8 cellular contexts compared by ENCODE assay signal in the genomic region with DNA sequence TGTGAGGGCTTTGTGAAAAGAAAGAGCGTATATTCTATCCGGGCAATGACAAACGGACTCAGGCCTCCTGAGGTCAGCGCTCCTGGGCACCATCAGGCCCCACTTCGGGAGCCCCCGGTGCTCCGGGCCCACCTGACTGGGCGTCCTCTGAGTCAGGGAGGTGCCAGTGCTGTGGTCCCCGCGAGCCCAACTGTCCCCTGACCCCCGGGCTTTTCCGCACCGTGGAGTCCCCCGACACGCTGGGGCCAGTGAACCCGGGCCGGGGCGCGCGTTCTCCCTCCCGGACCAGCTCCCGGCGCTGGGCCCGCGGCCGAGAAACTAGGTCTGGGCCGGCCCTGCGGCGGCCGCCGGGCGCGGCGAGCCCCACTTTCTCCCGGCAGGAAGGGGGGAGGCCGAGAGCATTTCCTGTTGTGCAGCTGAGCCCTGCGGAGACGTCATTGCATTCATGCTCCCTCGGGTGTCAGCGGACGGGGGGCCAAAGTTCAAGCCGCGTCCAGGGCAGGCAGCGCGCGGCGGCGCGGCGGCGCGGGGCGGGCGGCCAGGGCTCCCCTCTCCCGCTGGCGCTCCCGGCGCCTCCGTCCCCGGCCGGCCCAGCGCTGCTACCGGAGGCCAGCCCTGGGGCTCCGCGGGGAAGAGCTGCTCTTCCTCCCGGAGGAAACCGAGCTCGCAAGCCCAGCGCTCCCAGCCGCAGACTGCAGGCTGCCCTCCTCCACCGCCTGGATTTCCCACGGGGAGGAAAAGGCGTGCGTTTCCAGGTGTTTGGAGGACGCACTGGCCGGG. TPM values are rescaled to one million over a fixed set of nuclear protein-coding genes. Genes with fewer than 3 reads are reported as not detected.
DNase-seq lines count a peak whose midpoint lies in the region; ATAC-seq and TF ChIP-seq lines count a peak whose summit lies in the region.

No MANE protein-coding gene starts in this region.

- peaks cover 0 to 35% of the 10 kb centered on the region in 2 donors for H3K4me1 ChIP-seq in left lung

- no peaks in the 10 kb centered on the region for H3K9me3 ChIP-seq in left lung

- H3K4me3 ChIP-seq in GM12875 (ENCODE audit: low read depth, low read length), result peak overlapping the region; percentile 68
- peak overlapping the region; percentile 44 to 50 for H3K4me3 ChIP-seq in left lung

- CTCF ChIA-PET in activated CD4-positive, alpha-beta T cell treated with anti-CD3 and anti-CD28 coated beads, Interleukin-2, amount 10 ng/mL, durations not matched to agents 7 days and 5 days (lab: Charles Lee), result interaction anchor here (0.6 to 2.4 kb wide), 5 partner anchors 9 to 90 kb away, joined by 3 to 14 read pairs (median 3); no protein-coding TSS in a partner anchor

- ATAC-seq in left lung, result peak; percentile 93

- H3K36me3 Mint-ChIP-seq in activated CD4-positive, alpha-beta T cell treated with anti-CD3 and anti-CD28 coated beads, Interleukin-2, amount 10 ng/mL, durations not matched to agents 7 days and 5 days (ENCODE audit: low read depth), result peaks cover 29% of the 10 kb centered on the region

- peaks cover 47% of the 10 kb centered on the region for H3K4me1 Mint-ChIP-seq in activated CD4-positive, alpha-beta T cell treated with anti-CD3 and anti-CD28 coated beads, Interleukin-2, amount 10 ng/mL, durations not matched to agents 7 days and 5 days

- no peak for TF ChIP-seq CTCF in GM12875 (IDR thresholded peaks at IDR 0.05; ENCODE audit: borderline replicate concordance, insufficient read depth, low read depth, low read length)
- TF ChIP-seq CTCF in left lung (IDR thresholded peaks at IDR 0.05), result no peak

- H3K27ac Mint-ChIP-seq in activated CD4-positive, alpha-beta T cell treated with anti-CD3 and anti-CD28 coated beads, Interleukin-2, amount 10 ng/mL, durations not matched to agents 7 days and 5 days, result peak overlapping the region; percentile 98

- H3K36me3 ChIP-seq in left lung, result no peaks in the 10 kb centered on the region

- DNase-seq in GOT3 (lab: John Stamatoyannopoulos, UW) (peak; percentile 19), LHCN-M2 (ENCODE audit: low read depth) (peak; percentile 84), dermis blood vessel endothelial cell (peak; percentile 91), left lung (peak; percentile 87 to 90), NCI-H345 treated with DMSO at 0.1 percent for 48 hours (lab: John Stamatoyannopoulos, UW; ENCODE audit: unreplicated experiment) (no peak)
- DNase-seq in activated CD4-positive, alpha-beta T cell treated with anti-CD3 and anti-CD28 coated beads, Interleukin-2, amount 10 ng/mL, durations not matched to agents 7 days and 5 days, result peak; percentile 85
- peak; percentile 46 to 51 for DNase-seq in stimulated activated CD4-positive, alpha-beta T cell treated with anti-CD3 and anti-CD28 coated beads, Interleukin-4, amount 100 ng/mL, for 4 hours

- no peaks in the 10 kb centered on the region for H3K9me3 Mint-ChIP-seq in activated CD4-positive, alpha-beta T cell treated with anti-CD3 and anti-CD28 coated beads, Interleukin-2, amount 10 ng/mL, durations not matched to agents 7 days and 5 days

- peak overlapping the region; percentile 87 for H3K27ac ChIP-seq in left lung

- H3K27me3 Mint-ChIP-seq in activated CD4-positive, alpha-beta T cell treated with anti-CD3 and anti-CD28 coated beads, Interleukin-2, amount 10 ng/mL, durations not matched to agents 7 days and 5 days, result no peaks in the 10 kb centered on the region

- intact Hi-C loops in left lung (cut with DNase I), result no loop called here

- H3K27me3 ChIP-seq in left lung, result no peaks in the 10 kb centered on the region

- H3K4me3 Mint-ChIP-seq in activated CD4-positive, alpha-beta T cell treated with anti-CD3 and anti-CD28 coated beads, Interleukin-2, amount 10 ng/mL, durations not matched to agents 7 days and 5 days, result peak overlapping the region; percentile 89

- POLR2A ChIA-PET in activated CD4-positive, alpha-beta T cell treated with anti-CD3 and anti-CD28 coated beads, Interleukin-2, amount 10 ng/mL, durations not matched to agents 7 days and 5 days (lab: Charles Lee), result interaction anchor here (0.7 to 1.1 kb wide), 3 partner anchors 14 to 143 kb away, joined by 3 to 4 read pairs (median 3); no protein-coding TSS in a partner anchor

RNA-seq across cellular contexts. Expression of a gene that starts 18.3 kb away (rescaled TPM):
- 11.8 and 15.1 TPM in 2 replicates for total RNA-seq in LHCN-M2 (2014; rRNA removed)
- polyA plus RNA-seq in LHCN-M2 (2012), result 4.2 TPM
- 10 to 100 TPM; 30.2 to 35.4 TPM for total RNA-seq in activated CD4-positive, alpha-beta T cell treated with anti-CD3 and anti-CD28 coated beads, Interleukin-2, amount 10 ng/mL, durations not matched to agents 7 days and 5 days
- total RNA-seq in dermis blood vessel endothelial cell, result 10.6 and 11.7 TPM in 2 replicates
- 10 to 100 TPM; 14.1 to 16.6 TPM for total RNA-seq in left lung
